ENCODE assay signal across 23 cellular contexts in the genomic region with DNA sequence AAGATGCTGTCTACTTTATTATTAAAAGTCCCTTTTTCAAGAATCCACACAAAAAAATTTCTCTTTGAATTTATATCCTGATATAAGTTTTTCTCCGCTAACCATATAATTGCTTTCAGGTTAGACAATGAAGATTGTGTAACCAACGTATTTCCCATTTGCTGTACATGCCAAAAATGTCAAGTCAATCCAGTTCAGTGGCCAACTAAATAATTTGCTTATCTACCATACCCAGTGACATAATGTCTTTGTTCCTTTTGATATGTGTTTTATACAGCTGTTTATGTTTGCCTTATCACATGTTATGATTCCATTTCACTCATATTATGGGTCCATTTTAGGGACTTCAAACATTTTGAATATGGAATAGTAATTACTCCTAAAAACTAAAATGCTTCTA.
"Had no signal": no experiment of that assay in that cellular context is flagged by ENCODE, and none has a peak within 500 bp of the region (broad histone marks: within the 10 kb centered on the region; RNA-seq: fewer than 3 reads in every experiment).

No MANE protein-coding gene starts in this region.

- H3K27ac ChIP-seq: epithelial cell of prostate, esophagus squamous epithelium, foreskin keratinocyte, left ventricle myocardium inferior, right atrium auricular region, sigmoid colon, skin epidermis, stomach, thoracic aorta, transverse colon had no signal

- H3K27me3 ChIP-seq: esophagus squamous epithelium, foreskin keratinocyte, right atrium auricular region, sigmoid colon, stomach, transverse colon had no signal

- DNase-seq: cerebellar nuclear complex; effector CD4-positive, alpha-beta T cell; esophagus squamous epithelium; foreskin keratinocyte; immature natural killer cell; left cardiac atrium; left ventricle myocardium inferior; mesendoderm; naive B cell; posterior cingulate gyrus; sigmoid colon; stimulated activated CD4-positive, alpha-beta T cell treated with anti-CD3 and anti-CD28 coated beads, Interleukin-12 subunit alpha, Interleukin-12 subunit beta, amount 100 ng/mL, for 4 hours; stimulated activated naive CD4-positive, alpha-beta T cell; stomach; substantia nigra; transverse colon had no signal

- H3K9me3 ChIP-seq: esophagus squamous epithelium, left ventricle myocardium inferior, right atrium auricular region, sigmoid colon, stomach, thoracic aorta, transverse colon had no signal

- H3K4me1 ChIP-seq: left ventricle myocardium inferior, right atrium auricular region, sigmoid colon, stomach, transverse colon had no signal

- H3K4me3 ChIP-seq: esophagus squamous epithelium, left ventricle myocardium inferior, lung, right atrium auricular region, sigmoid colon, skin epidermis, stomach, thoracic aorta, transverse colon had no signal

- ATAC-seq: foreskin keratinocyte, left cardiac atrium had no signal

- H3K36me3 ChIP-seq: esophagus squamous epithelium, left ventricle myocardium inferior, right atrium auricular region, sigmoid colon, stomach, thoracic aorta, transverse colon had no signal

- FAIRE-seq: colon, keratinocyte had no signal
